10 cellular contexts compared by ENCODE assay signal in genomic region chr1:241600496-241600901, GRCh38. TPM values are rescaled to one million over a fixed set of nuclear protein-coding genes. Genes with fewer than 3 reads are reported as not detected.
A peak's percentile ranks its signal among the peaks of the same experiment; 100 is the strongest.
DNase-seq lines count a peak whose midpoint lies in the region; ATAC-seq and TF ChIP-seq lines count a peak whose summit lies in the region.
"Had no signal": no experiment of that assay in that cellular context is flagged by ENCODE, and none has a peak within 500 bp of the region (broad histone marks: within the 10 kb centered on the region; RNA-seq: fewer than 3 reads in every experiment).

No MANE protein-coding gene starts in this region.

- no peaks in the 10 kb centered on the region for H3K27me3 ChIP-seq in suprapubic skin

- no peaks in the 10 kb centered on the region for H3K9me3 ChIP-seq in suprapubic skin

- TF ChIP-seq POLR2A in suprapubic skin (IDR thresholded peaks at IDR 0.05) = no peak

- TF ChIP-seq EP300 in suprapubic skin (IDR thresholded peaks at IDR 0.05) = no peak

- TF ChIP-seq CTCF in suprapubic skin (IDR thresholded peaks at IDR 0.05) = no peak

- DNase-seq in kidney tubule cell (ENCODE audit: low spot score) (peak; percentile 87), suprapubic skin (ENCODE audit: low spot score in 2 of 2) (no peak), activated gamma-delta T cell (lab: John Stamatoyannopoulos, UW) (no peak)
- no peak for DNase-seq in stimulated activated naive CD4-positive, alpha-beta T cell treated with Interleukin-2 at 50 U/mL for 16 hours (lab: John Stamatoyannopoulos, UW)
- no peak for DNase-seq in activated T-cell treated with anti-CD3 and anti-CD28 coated beads, Interleukin-2, amount 50 U/mL, for 1 hour
- DNase-seq: cortex of kidney had no signal

- no peaks in the 10 kb centered on the region for H3K36me3 ChIP-seq in suprapubic skin

- H3K27ac ChIP-seq in suprapubic skin = no peak overlapping the region

- 72% methylated on average over 2 of the region's 2 CpGs for WGBS in suprapubic skin

- H3K4me3 ChIP-seq in suprapubic skin = no peak overlapping the region

- ATAC-seq in GM18519 (IDR thresholded peaks at IDR 0.05; ENCODE audit: low FRiP score, unreplicated experiment) (peak; percentile 88), GM21825 (IDR thresholded peaks at IDR 0.05; ENCODE audit: unreplicated experiment) (peak; percentile 87), HG03571 (IDR thresholded peaks at IDR 0.05; ENCODE audit: unreplicated experiment) (peak; percentile 62)

- H3K4me1 ChIP-seq in suprapubic skin = no peaks in the 10 kb centered on the region

RNA-seq across cellular contexts. Expression of gene CHML, which starts 39.7 kb away (rescaled TPM):
- 10 to 100 TPM in 3 of 4 donors, 1 to 10 TPM in 1; 8.0 to 14.3 (median 12.1) TPM for total RNA-seq in suprapubic skin

RNA-seq across cellular contexts. Expression of gene OPN3, which starts 39.7 kb away (rescaled TPM):
- 10 to 100 TPM; 16.9 to 41.8 (median 28.4) TPM for total RNA-seq in suprapubic skin

RNA-seq across cellular contexts. Expression of gene WDR64, which starts 51.6 kb away (rescaled TPM):
- not detected for total RNA-seq in suprapubic skin
- total RNA-seq: T-helper 2 cell treated with Interferon-gamma antibody and Interleukin-4, amounts not matched to agents 100 ng/mL and 5 ng/mL, for 36 hours had no signal
